Comparison of ENCODE assay signal across 23 cellular contexts in genomic region chr15:57556040-57556439, GRCh38. TPM values are rescaled to one million over a fixed set of nuclear protein-coding genes. Genes with fewer than 3 reads are reported as not detected.
"Had no signal": no experiment of that assay in that cellular context is flagged by ENCODE, and none has a peak within 500 bp of the region (broad histone marks: within the 10 kb centered on the region; RNA-seq: fewer than 3 reads in every experiment).

No MANE protein-coding gene starts in this region.

- H3K9me3 ChIP-seq: ascending aorta, body of pancreas, MG63, Peyer's patch had no signal

- H3K4me3 ChIP-seq: ascending aorta, body of pancreas, MG63, Peyer's patch had no signal

- H3K27ac Mint-ChIP-seq: activated CD4-positive, alpha-beta memory T cell treated with anti-CD3 and anti-CD28 coated beads for 36 hours; activated CD4-positive, alpha-beta T cell treated with anti-CD3 and anti-CD28 coated beads, Interleukin-2, amount 10 ng/mL, durations not matched to agents 7 days and 5 days; activated naive CD4-positive, alpha-beta T cell treated with anti-CD3 and anti-CD28 coated beads, Interleukin-2, amount 50 U/mL, for 72 hours; activated naive CD8-positive, alpha-beta T cell treated with anti-CD3 and anti-CD28 coated beads, Interleukin-2, amount 50 U/mL, for 24 hours; T-helper 17 cell had no signal

- H3K27ac ChIP-seq: ascending aorta, Peyer's patch, RWPE1 had no signal

- H3K27me3 ChIP-seq: ascending aorta, body of pancreas, MG63, Peyer's patch had no signal

- H3K4me3 Mint-ChIP-seq: activated CD4-positive, alpha-beta memory T cell treated with anti-CD3 and anti-CD28 coated beads for 36 hours; activated CD4-positive, alpha-beta T cell treated with anti-CD3 and anti-CD28 coated beads, Interleukin-2, amount 10 ng/mL, durations not matched to agents 7 days and 5 days; activated naive CD8-positive, alpha-beta T cell treated with anti-CD3 and anti-CD28 coated beads, Interleukin-2, amount 50 U/mL, for 24 hours; activated T-cell treated with anti-CD3 and anti-CD28 coated beads, Interleukin-2, amount 50 U/mL, for 4 hours; T-helper 17 cell had no signal

- H3K36me3 Mint-ChIP-seq: activated CD4-positive, alpha-beta memory T cell treated with anti-CD3 and anti-CD28 coated beads for 36 hours; activated naive CD4-positive, alpha-beta T cell treated with anti-CD3 and anti-CD28 coated beads, Interleukin-2, amount 50 U/mL, for 72 hours had no signal

- DNase-seq: activated CD4-positive, alpha-beta memory T cell treated with anti-CD3 and anti-CD28 coated beads for 36 hours; activated CD4-positive, alpha-beta T cell treated with anti-CD3 and anti-CD28 coated beads, Interleukin-2, amount 10 ng/mL, durations not matched to agents 7 days and 5 days; activated CD4-positive, CD25-positive, alpha-beta regulatory T cell; activated CD8-positive, alpha-beta memory T cell treated with anti-CD3 and anti-CD28 coated beads for 24 hours; activated effector memory CD4-positive, alpha-beta T cell treated with anti-CD3 and anti-CD28 coated beads, Interleukin-2, amount 50 U/mL, for 16 hours; activated naive CD4-positive, alpha-beta T cell treated with Interleukin-2 at 50 U/mL for 16 hours; activated naive CD8-positive, alpha-beta T cell treated with anti-CD3 and anti-CD28 coated beads, Interleukin-2, amount 50 U/mL, for 24 hours; activated T-cell treated with anti-CD3 and anti-CD28 coated beads, Interleukin-2, amount 50 U/mL, for 4 hours; amniotic stem cell; body of pancreas; MG63; MV-4-11; NCI-H1092 treated with DMSO at 0.1 percent for 48 hours; NCI-H1417 treated with DMSO at 0.1 percent for 48 hours; NCI-H1694; NCI-H2029; Peyer's patch; SHP77; T-helper 17 cell; T-helper 9 cell had no signal

- ATAC-seq: activated naive CD4-positive, alpha-beta T cell treated with anti-CD3 and anti-CD28 coated beads, Interleukin-2, amount 50 U/mL, for 72 hours; activated naive CD8-positive, alpha-beta T cell treated with anti-CD3 and anti-CD28 coated beads, Interleukin-2, amount 50 U/mL, for 24 hours; activated T-cell treated with anti-CD3 and anti-CD28 coated beads, Interleukin-2, amount 50 U/mL, for 4 hours; body of pancreas; T-helper 17 cell had no signal

- H3K9me3 Mint-ChIP-seq: activated CD4-positive, alpha-beta T cell treated with anti-CD3 and anti-CD28 coated beads, Interleukin-2, amount 10 ng/mL, durations not matched to agents 7 days and 5 days; activated naive CD4-positive, alpha-beta T cell treated with anti-CD3 and anti-CD28 coated beads, Interleukin-2, amount 50 U/mL, for 72 hours; activated naive CD8-positive, alpha-beta T cell treated with anti-CD3 and anti-CD28 coated beads, Interleukin-2, amount 50 U/mL, for 24 hours; activated T-cell treated with anti-CD3 and anti-CD28 coated beads, Interleukin-2, amount 50 U/mL, for 4 hours had no signal

- H3K36me3 ChIP-seq: ascending aorta, MG63, Peyer's patch had no signal

RNA-seq across cellular contexts. Expression of gene MYZAP, which starts 35.7 kb away (rescaled TPM):
- total RNA-seq: activated CD4-positive, alpha-beta T cell treated with anti-CD3 and anti-CD28 coated beads, Interleukin-2, amount 10 ng/mL, durations not matched to agents 7 days and 5 days had no signal
